ENCODE assay signal across 38 cellular contexts in the genomic region with DNA sequence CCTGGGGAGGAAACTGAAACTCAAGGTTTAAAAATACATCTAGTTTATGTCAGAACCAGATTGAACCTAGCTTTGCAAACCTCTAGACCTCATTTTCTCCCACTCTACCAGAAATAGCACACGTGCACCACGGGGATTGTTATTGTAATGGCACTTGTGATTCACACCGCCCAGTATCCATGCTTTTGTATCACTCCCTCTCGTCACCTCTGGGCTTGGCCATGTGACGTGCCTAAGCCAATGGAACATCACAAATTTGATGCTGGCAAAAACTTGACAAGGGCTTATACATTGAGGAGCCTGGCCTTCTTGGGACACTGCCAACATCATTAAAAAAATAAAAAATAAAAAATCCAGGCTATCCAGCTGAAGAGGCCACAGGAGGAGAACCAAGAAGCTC.
"Had no signal": no experiment of that assay in that cellular context is flagged by ENCODE, and none has a peak within 500 bp of the region (broad histone marks: within the 10 kb centered on the region; RNA-seq: fewer than 3 reads in every experiment).

No MANE protein-coding gene starts in this region.

- ATAC-seq: activated CD4-positive, alpha-beta T cell treated with anti-CD3 and anti-CD28 coated beads for 36 hours; activated CD4-positive, CD25-positive, alpha-beta regulatory T cell treated with anti-CD3 and anti-CD28 coated beads, Interleukin-2, amount 50 U/mL, for 24 hours; activated CD8-positive, alpha-beta T cell treated with anti-CD3 and anti-CD28 coated beads for 36 hours; activated T-cell treated with anti-CD3 and anti-CD28 coated beads, Interleukin-2, amount 50 U/mL, for 4 hours; activated T-cell treated with anti-CD3 and anti-CD28 coated beads, Interleukin-2, amount 50 U/mL, for 72 hours; activated T-helper 17 cell treated with anti-CD3 and anti-CD28 coated beads, Interleukin-2, amount 50 U/mL, for 72 hours; body of pancreas had no signal

- DNase-seq: activated CD4-positive, alpha-beta memory T cell treated with anti-CD3 and anti-CD28 coated beads for 36 hours; activated CD4-positive, alpha-beta T cell treated with anti-CD3 and anti-CD28 coated beads for 1 hour; activated CD4-positive, alpha-beta T cell treated with anti-CD3 and anti-CD28 coated beads for 36 hours; activated CD4-positive, alpha-beta T cell treated with anti-CD3 and anti-CD28 coated beads, Interleukin-2, amount 10 ng/mL, durations not matched to agents 24 days and 14 days; activated CD4-positive, alpha-beta T cell treated with anti-CD3 and anti-CD28 coated beads, Interleukin-2, amount 50 U/mL, for 1 hour; activated CD4-positive, alpha-beta T cell treated with anti-CD3 and anti-CD28 coated beads, Interleukin-2, amount 50 U/mL, for 4 hours; activated CD4-positive, CD25-positive, alpha-beta regulatory T cell; activated CD8-positive, alpha-beta memory T cell treated with anti-CD3 and anti-CD28 coated beads, Interleukin-2, amount 50 U/mL, for 4 hours; activated CD8-positive, alpha-beta T cell treated with anti-CD3 and anti-CD28 coated beads for 36 hours; activated effector memory CD4-positive, alpha-beta T cell treated with anti-CD3 and anti-CD28 coated beads, Interleukin-2, amount 50 U/mL, for 16 hours; activated gamma-delta T cell treated with Interleukin-2 at 50 U/mL for 16 hours; activated naive CD4-positive, alpha-beta T cell; activated naive CD4-positive, alpha-beta T cell treated with anti-CD3 and anti-CD28 coated beads for 36 hours; activated naive CD8-positive, alpha-beta T cell treated with anti-CD3 and anti-CD28 coated beads for 36 hours; activated T-cell treated with anti-CD3 and anti-CD28 coated beads for 4 hours; activated T-cell treated with anti-CD3 and anti-CD28 coated beads, Interleukin-2, amount 50 U/mL, for 1 hour; activated T-cell treated with anti-CD3 and anti-CD28 coated beads, Interleukin-2, amount 50 U/mL, for 4 hours; activated T-cell treated with anti-CD3 and anti-CD28 coated beads, Interleukin-2, amount 50 U/mL, for 72 hours; adrenal gland; amniotic stem cell; aorta; body of pancreas; brain microvascular endothelial cell; central memory CD4-positive, alpha-beta T cell; T-helper 1 cell; T-helper 2 cell; T-helper 9 cell had no signal

- H3K27me3 ChIP-seq: adrenal gland, body of pancreas, brain microvascular endothelial cell, breast epithelium had no signal

- H3K27me3 Mint-ChIP-seq: activated CD4-positive, alpha-beta memory T cell treated with anti-CD3 and anti-CD28 coated beads for 36 hours; activated naive CD4-positive, alpha-beta T cell treated with anti-CD3 and anti-CD28 coated beads, Interleukin-2, amount 50 U/mL, for 24 hours; activated naive CD8-positive, alpha-beta T cell treated with anti-CD3 and anti-CD28 coated beads for 36 hours; activated T-helper 17 cell treated with anti-CD3 and anti-CD28 coated beads, Interleukin-2, amount 50 U/mL, for 72 hours had no signal

- H3K4me1 Mint-ChIP-seq: activated CD4-positive, alpha-beta T cell treated with anti-CD3 and anti-CD28 coated beads for 36 hours; activated CD4-positive, alpha-beta T cell treated with anti-CD3 and anti-CD28 coated beads, Interleukin-2, amount 10 ng/mL, durations not matched to agents 24 days and 14 days; activated naive CD4-positive, alpha-beta T cell treated with anti-CD3 and anti-CD28 coated beads, Interleukin-2, amount 50 U/mL, for 24 hours; activated naive CD8-positive, alpha-beta T cell treated with anti-CD3 and anti-CD28 coated beads for 36 hours; activated T-helper 17 cell treated with anti-CD3 and anti-CD28 coated beads, Interleukin-2, amount 50 U/mL, for 72 hours had no signal

- H3K9me3 ChIP-seq: adrenal gland, body of pancreas, breast epithelium had no signal

- H3K27ac Mint-ChIP-seq: activated CD4-positive, alpha-beta memory T cell treated with anti-CD3 and anti-CD28 coated beads for 36 hours; activated CD4-positive, alpha-beta T cell treated with anti-CD3 and anti-CD28 coated beads for 36 hours; activated CD4-positive, alpha-beta T cell treated with anti-CD3 and anti-CD28 coated beads, Interleukin-2, amount 10 ng/mL, durations not matched to agents 24 days and 14 days; activated CD8-positive, alpha-beta T cell treated with anti-CD3 and anti-CD28 coated beads for 36 hours; activated naive CD4-positive, alpha-beta T cell treated with anti-CD3 and anti-CD28 coated beads for 36 hours; activated naive CD4-positive, alpha-beta T cell treated with anti-CD3 and anti-CD28 coated beads, Interleukin-2, amount 50 U/mL, for 24 hours; activated naive CD8-positive, alpha-beta T cell treated with anti-CD3 and anti-CD28 coated beads for 36 hours; activated T-cell treated with anti-CD3 and anti-CD28 coated beads, Interleukin-2, amount 50 U/mL, for 72 hours; activated T-helper 1 cell treated with anti-CD3 and anti-CD28 coated beads, Interleukin-12 subunit alpha, Interleukin-12 subunit beta, Interleukin-2, Interleukin-4 antibody, amounts not matched to agents 30 ng/mL and 10 ng/mL and 1 ng/mL, durations not matched to agents 14 hours and 24 hours and 36 hours; activated T-helper 17 cell treated with anti-CD3 and anti-CD28 coated beads, Interleukin-2, amount 50 U/mL, for 72 hours; T-helper 1 cell treated with Interleukin-12 subunit alpha and Interleukin-12 subunit beta and Interleukin-4 antibody, amounts not matched to agents 30 μg/mL and 1 μg/mL, for 36 hours; T-helper 2 cell treated with Interferon-gamma antibody and Interleukin-4, amounts not matched to agents 5 μg/mL and 100 μg/mL, for 36 hours had no signal

- FAIRE-seq: astrocyte, colon, TTC549 had no signal

- H3K4me3 ChIP-seq: adrenal gland, body of pancreas, breast epithelium had no signal

- H3K36me3 ChIP-seq: adrenal gland, brain microvascular endothelial cell, breast epithelium had no signal

- H3K27ac ChIP-seq: adrenal gland, body of pancreas, brain microvascular endothelial cell, breast epithelium, VCaP had no signal

- H3K4me1 ChIP-seq: adrenal gland, body of pancreas, breast epithelium had no signal

- H3K36me3 Mint-ChIP-seq: activated CD4-positive, alpha-beta memory T cell treated with anti-CD3 and anti-CD28 coated beads for 36 hours; activated naive CD4-positive, alpha-beta T cell treated with anti-CD3 and anti-CD28 coated beads, Interleukin-2, amount 50 U/mL, for 24 hours; activated naive CD8-positive, alpha-beta T cell treated with anti-CD3 and anti-CD28 coated beads for 36 hours had no signal

- H3K4me3 Mint-ChIP-seq: activated CD4-positive, alpha-beta memory T cell treated with anti-CD3 and anti-CD28 coated beads for 36 hours; activated CD4-positive, alpha-beta T cell treated with anti-CD3 and anti-CD28 coated beads for 36 hours; activated CD4-positive, alpha-beta T cell treated with anti-CD3 and anti-CD28 coated beads, Interleukin-2, amount 10 ng/mL, durations not matched to agents 24 days and 14 days; activated CD8-positive, alpha-beta T cell treated with anti-CD3 and anti-CD28 coated beads for 36 hours; activated naive CD4-positive, alpha-beta T cell treated with anti-CD3 and anti-CD28 coated beads for 36 hours; activated naive CD4-positive, alpha-beta T cell treated with anti-CD3 and anti-CD28 coated beads, Interleukin-2, amount 50 U/mL, for 24 hours; activated naive CD8-positive, alpha-beta T cell treated with anti-CD3 and anti-CD28 coated beads for 36 hours; activated T-cell treated with anti-CD3 and anti-CD28 coated beads, Interleukin-2, amount 50 U/mL, for 4 hours; activated T-cell treated with anti-CD3 and anti-CD28 coated beads, Interleukin-2, amount 50 U/mL, for 72 hours; activated T-helper 1 cell treated with anti-CD3 and anti-CD28 coated beads, Interleukin-12 subunit alpha, Interleukin-12 subunit beta, Interleukin-2, Interleukin-4 antibody, amounts not matched to agents 30 ng/mL and 10 ng/mL and 1 ng/mL, durations not matched to agents 14 hours and 24 hours and 36 hours; activated T-helper 17 cell treated with anti-CD3 and anti-CD28 coated beads, Interleukin-2, amount 50 U/mL, for 72 hours; T-helper 1 cell treated with Interleukin-12 subunit alpha and Interleukin-12 subunit beta and Interleukin-4 antibody, amounts not matched to agents 30 μg/mL and 1 μg/mL, for 36 hours; T-helper 2 cell treated with Interferon-gamma antibody and Interleukin-4, amounts not matched to agents 5 μg/mL and 100 μg/mL, for 36 hours had no signal

- H3K9me3 Mint-ChIP-seq: activated CD4-positive, alpha-beta T cell treated with anti-CD3 and anti-CD28 coated beads, Interleukin-2, amount 10 ng/mL, durations not matched to agents 24 days and 14 days; activated CD8-positive, alpha-beta T cell treated with anti-CD3 and anti-CD28 coated beads for 36 hours; activated naive CD4-positive, alpha-beta T cell treated with anti-CD3 and anti-CD28 coated beads for 36 hours; activated naive CD4-positive, alpha-beta T cell treated with anti-CD3 and anti-CD28 coated beads, Interleukin-2, amount 50 U/mL, for 24 hours; activated naive CD8-positive, alpha-beta T cell treated with anti-CD3 and anti-CD28 coated beads for 36 hours; activated T-cell treated with anti-CD3 and anti-CD28 coated beads, Interleukin-2, amount 50 U/mL, for 4 hours; activated T-cell treated with anti-CD3 and anti-CD28 coated beads, Interleukin-2, amount 50 U/mL, for 72 hours; activated T-helper 1 cell treated with anti-CD3 and anti-CD28 coated beads, Interleukin-12 subunit alpha, Interleukin-12 subunit beta, Interleukin-2, Interleukin-4 antibody, amounts not matched to agents 30 ng/mL and 10 ng/mL and 1 ng/mL, durations not matched to agents 14 hours and 24 hours and 36 hours; T-helper 1 cell treated with Interleukin-12 subunit alpha and Interleukin-12 subunit beta and Interleukin-4 antibody, amounts not matched to agents 30 μg/mL and 1 μg/mL, for 36 hours; T-helper 2 cell treated with Interferon-gamma antibody and Interleukin-4, amounts not matched to agents 5 μg/mL and 100 μg/mL, for 36 hours had no signal
